Comparison of ENCODE assay signal across 10 cellular contexts in the genomic region with DNA sequence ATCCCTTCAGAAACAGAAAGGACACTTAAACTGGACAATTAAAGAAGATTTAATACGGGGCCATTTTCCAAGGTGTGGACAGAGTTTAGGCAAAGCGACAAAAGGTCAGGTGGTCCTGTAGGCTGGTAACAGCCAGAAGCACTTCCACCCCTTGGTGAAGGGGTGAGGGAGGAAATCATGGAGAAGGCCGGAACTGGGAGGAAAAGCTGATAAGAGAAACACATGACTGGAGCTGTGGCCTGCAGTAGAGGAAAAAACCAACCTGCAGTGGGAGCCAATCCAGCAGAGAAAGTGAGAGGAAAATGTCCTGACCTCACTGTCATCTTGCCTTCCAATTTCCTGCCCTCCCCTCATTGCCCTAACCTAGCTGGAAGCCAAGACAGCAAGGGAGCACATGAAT.
"Had no signal": no experiment of that assay in that cellular context is flagged by ENCODE, and none has a peak within 500 bp of the region (broad histone marks: within the 10 kb centered on the region; RNA-seq: fewer than 3 reads in every experiment).

No MANE protein-coding gene starts in this region.

- ATAC-seq: HCT116, HepG2 had no signal

- H3K4me3 Mint-ChIP-seq: HFFc6 had no signal

- H3K9me3 Mint-ChIP-seq: HFFc6 had no signal

- FAIRE-seq: H54, HepG2 had no signal

- DNase-seq: GOT3, HFFc6, Karpas-422, KBM-7 had no signal

- H3K27ac Mint-ChIP-seq: HFFc6 had no signal

- H3K4me3 ChIP-seq: HAP-1 had no signal

- H3K9ac ChIP-seq: KMS-11 had no signal

- H3K9me3 ChIP-seq: HAP-1 had no signal

- H3K4me1 ChIP-seq: HAP-1 had no signal

- H3K27ac ChIP-seq: HL-60, KMS-11 had no signal

- H3K4me2 ChIP-seq: KMS-11 had no signal

- H3K36me3 ChIP-seq: HAP-1 had no signal
